ENCODE assay signal across 1 cellular context in the genomic region with DNA sequence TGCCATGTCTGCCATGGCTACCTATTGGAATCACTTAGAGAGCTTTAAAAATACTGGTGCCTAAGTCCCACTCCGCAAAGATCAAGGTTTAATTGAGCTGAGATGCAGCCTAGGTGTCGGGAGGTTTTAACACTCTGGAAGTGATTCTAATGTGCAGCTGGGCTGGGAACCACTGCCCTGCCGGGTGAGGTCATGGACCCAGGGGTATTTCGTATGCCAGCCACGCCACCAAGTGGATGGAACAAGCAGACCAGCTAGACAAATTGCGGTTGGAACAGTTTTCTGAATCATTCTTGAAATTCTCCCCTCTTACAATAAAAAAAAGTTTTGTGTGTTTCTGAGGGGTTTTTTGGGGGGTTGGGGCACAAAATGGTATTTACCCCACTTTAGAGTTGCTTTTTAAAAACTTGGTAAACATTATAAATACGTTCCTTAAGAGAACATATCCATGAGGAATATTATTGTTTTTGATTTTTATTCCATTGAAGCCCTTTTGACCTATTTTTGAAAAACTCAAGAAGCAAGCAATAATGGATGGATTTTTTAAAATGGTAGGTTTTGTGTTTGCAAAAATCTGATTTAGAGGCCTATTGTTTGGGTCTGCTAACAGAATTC.
TF ChIP-seq lines count a peak whose summit lies in the region.

No MANE protein-coding gene starts in this region.

TF ChIP-seq in GM12878, 131 proteins besides CTCF, POLR2A, EP300 and RAD21 (continued from another document and continues in another):
- TF ChIP-seq, protein P1, sequence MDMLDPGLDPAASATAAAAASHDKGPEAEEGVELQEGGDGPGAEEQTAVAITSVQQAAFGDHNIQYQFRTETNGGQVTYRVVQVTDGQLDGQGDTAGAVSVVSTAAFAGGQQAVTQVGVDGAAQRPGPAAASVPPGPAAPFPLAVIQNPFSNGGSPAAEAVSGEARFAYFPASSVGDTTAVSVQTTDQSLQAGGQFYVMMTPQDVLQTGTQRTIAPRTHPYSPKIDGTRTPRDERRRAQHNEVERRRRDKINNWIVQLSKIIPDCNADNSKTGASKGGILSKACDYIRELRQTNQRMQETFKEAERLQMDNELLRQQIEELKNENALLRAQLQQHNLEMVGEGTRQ (IDR thresholded peaks at IDR 0.05; ENCODE audit: borderline replicate concordance, low read depth, low read length): no peak
- TF ChIP-seq, protein P2, sequence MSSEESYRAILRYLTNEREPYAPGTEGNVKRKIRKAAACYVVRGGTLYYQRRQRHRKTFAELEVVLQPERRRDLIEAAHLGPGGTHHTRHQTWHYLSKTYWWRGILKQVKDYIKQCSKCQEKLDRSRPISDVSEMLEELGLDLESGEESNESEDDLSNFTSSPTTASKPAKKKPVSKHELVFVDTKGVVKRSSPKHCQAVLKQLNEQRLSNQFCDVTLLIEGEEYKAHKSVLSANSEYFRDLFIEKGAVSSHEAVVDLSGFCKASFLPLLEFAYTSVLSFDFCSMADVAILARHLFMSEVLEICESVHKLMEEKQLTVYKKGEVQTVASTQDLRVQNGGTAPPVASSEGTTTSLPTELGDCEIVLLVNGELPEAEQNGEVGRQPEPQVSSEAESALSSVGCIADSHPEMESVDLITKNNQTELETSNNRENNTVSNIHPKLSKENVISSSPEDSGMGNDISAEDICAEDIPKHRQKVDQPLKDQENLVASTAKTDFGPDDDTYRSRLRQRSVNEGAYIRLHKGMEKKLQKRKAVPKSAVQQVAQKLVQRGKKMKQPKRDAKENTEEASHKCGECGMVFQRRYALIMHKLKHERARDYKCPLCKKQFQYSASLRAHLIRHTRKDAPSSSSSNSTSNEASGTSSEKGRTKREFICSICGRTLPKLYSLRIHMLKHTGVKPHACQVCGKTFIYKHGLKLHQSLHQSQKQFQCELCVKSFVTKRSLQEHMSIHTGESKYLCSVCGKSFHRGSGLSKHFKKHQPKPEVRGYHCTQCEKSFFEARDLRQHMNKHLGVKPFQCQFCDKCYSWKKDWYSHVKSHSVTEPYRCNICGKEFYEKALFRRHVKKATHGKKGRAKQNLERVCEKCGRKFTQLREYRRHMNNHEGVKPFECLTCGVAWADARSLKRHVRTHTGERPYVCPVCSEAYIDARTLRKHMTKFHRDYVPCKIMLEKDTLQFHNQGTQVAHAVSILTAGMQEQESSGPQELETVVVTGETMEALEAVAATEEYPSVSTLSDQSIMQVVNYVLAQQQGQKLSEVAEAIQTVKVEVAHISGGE (CRISPR knock-in tag; IDR thresholded peaks at IDR 0.05): no peak
- TF ChIP-seq MYB (IDR thresholded peaks at IDR 0.05; ENCODE audit: borderline replicate concordance, low read depth, low read length) (no peak), ZNF24 (IDR thresholded peaks at IDR 0.05) (peak; percentile 49), IKZF2 (IDR thresholded peaks at IDR 0.05) (peak; percentile 77 to 82), ZNF592 (IDR thresholded peaks at IDR 0.05) (no peak), FOXM1 (IDR thresholded peaks at IDR 0.05; ENCODE audit: low read depth, low read length) (peak; percentile 68; the same call in 1 of the 2 replicates), MTA2 (IDR thresholded peaks at IDR 0.05; ENCODE audit: low read depth) (peak; percentile 71; the same call in 1 of the 2 replicates), SMC3 (IDR thresholded peaks at IDR 0.05; ENCODE audit: borderline replicate concordance, low read length) (peak; percentile 95), RB1 (IDR thresholded peaks at IDR 0.05; ENCODE audit: borderline replicate concordance) (peak; percentile 72; the same call in 1 of the 2 replicates), ZZZ3 (IDR thresholded peaks at IDR 0.05; ENCODE audit: control insufficient read depth, insufficient read length, low read depth) (no peak), ETV6 (conservative IDR thresholded peaks at IDR 0.05 in 1 of 2, IDR thresholded peaks at IDR 0.05 in 1 of 2; ENCODE audit: borderline replicate concordance in 1 of 2, low read depth in 1 of 2) (peak in 1 of 2 experiments; percentile 9; a peak in 1 of 4 replicates), HCFC1 (IDR thresholded peaks at IDR 0.05; ENCODE audit: low read length) (no peak), STAT1 (conservative IDR thresholded peaks at IDR 0.05) (no peak), HDAC6 (IDR thresholded peaks at IDR 0.05; ENCODE audit: unreplicated experiment) (no peak), BCLAF1 (IDR thresholded peaks at IDR 0.05) (no peak), ELK1 (IDR thresholded peaks at IDR 0.05; ENCODE audit: low read depth, low read length) (no peak), MYC (IDR thresholded peaks at IDR 0.05; ENCODE audit: insufficient read depth, insufficient read length, insufficient replicate concordance, low read length, severe bottlenecking) (no peak), SP1 (IDR thresholded peaks at IDR 0.05; ENCODE audit: low read depth, low read length) (no peak), SUZ12 (IDR thresholded peaks at IDR 0.05; ENCODE audit: unreplicated experiment) (no peak), HDGF (IDR thresholded peaks at IDR 0.05) (no peak), CHD1 (IDR thresholded peaks at IDR 0.05; ENCODE audit: low read depth, low read length) (no peak), TCF7 (IDR thresholded peaks at IDR 0.05; ENCODE audit: borderline replicate concordance) (no peak), CHD4 (IDR thresholded peaks at IDR 0.05) (no peak), BACH1 (IDR thresholded peaks at IDR 0.05; ENCODE audit: borderline replicate concordance) (0 out of 2 replicates have a peak, but pooled peaks have one; percentile 38), TCF3 (IDR thresholded peaks at IDR 0.05; ENCODE audit: borderline replicate concordance, insufficient read depth, low read depth, low read length) (peak; percentile 71; the same call in 1 of the 2 replicates), JUNB (IDR thresholded peaks at IDR 0.05) (peak; percentile 52), MEF2A (IDR thresholded peaks at IDR 0.05; ENCODE audit: insufficient read depth, low read depth, low read length) (0 out of 2 replicates have a peak, but pooled peaks have one; percentile 44), TARDBP (IDR thresholded peaks at IDR 0.05; ENCODE audit: borderline replicate concordance) (no peak), EGR1 (IDR thresholded peaks at IDR 0.05; ENCODE audit: borderline replicate concordance in 1 of 2, low read depth in 2 of 2, low read length in 2 of 2) (no peak), KDM1A (IDR thresholded peaks at IDR 0.05; ENCODE audit: borderline replicate concordance) (no peak), ZBTB40 (IDR thresholded peaks at IDR 0.05; ENCODE audit: borderline replicate concordance) (no peak; the same call in 1 of the 2 replicates), PAX8 (IDR thresholded peaks at IDR 0.05) (no peak), NKRF (conservative IDR thresholded peaks at IDR 0.05) (peak; percentile 54; the same call in 1 of the 2 replicates)
- TF ChIP-seq, protein P3, sequence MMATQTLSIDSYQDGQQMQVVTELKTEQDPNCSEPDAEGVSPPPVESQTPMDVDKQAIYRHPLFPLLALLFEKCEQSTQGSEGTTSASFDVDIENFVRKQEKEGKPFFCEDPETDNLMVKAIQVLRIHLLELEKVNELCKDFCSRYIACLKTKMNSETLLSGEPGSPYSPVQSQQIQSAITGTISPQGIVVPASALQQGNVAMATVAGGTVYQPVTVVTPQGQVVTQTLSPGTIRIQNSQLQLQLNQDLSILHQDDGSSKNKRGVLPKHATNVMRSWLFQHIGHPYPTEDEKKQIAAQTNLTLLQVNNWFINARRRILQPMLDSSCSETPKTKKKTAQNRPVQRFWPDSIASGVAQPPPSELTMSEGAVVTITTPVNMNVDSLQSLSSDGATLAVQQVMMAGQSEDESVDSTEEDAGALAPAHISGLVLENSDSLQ (IDR thresholded peaks at IDR 0.05): no peak; the same call in 1 of the 2 replicates
